ENCODE assay signal across 1 cellular context in genomic region chr7:43112941-43113621, GRCh38.
A peak's percentile ranks its signal among the peaks of the same experiment; 100 is the strongest.
TF ChIP-seq lines count a peak whose summit lies in the region.

No MANE protein-coding gene starts in this region.

TF ChIP-seq in HEK293, 187 proteins besides CTCF, POLR2A, EP300 and RAD21 (continued from another document):
- TF ChIP-seq HIC1 (tag by site-specific recombination; IDR thresholded peaks at IDR 0.05) (no peak), ZFP37 (tag by site-specific recombination; IDR thresholded peaks at IDR 0.05) (0 out of 2 replicates have a peak, but pooled peaks have one; percentile 43), ZNF292 (tag by site-specific recombination; IDR thresholded peaks at IDR 0.05; ENCODE audit: borderline replicate concordance, low read depth) (no peak), ZFP41 (tag by site-specific recombination; IDR thresholded peaks at IDR 0.05; ENCODE audit: borderline replicate concordance) (no peak), KLF10 (tag by site-specific recombination; IDR thresholded peaks at IDR 0.05) (no peak), ZSCAN5A (tag by site-specific recombination; IDR thresholded peaks at IDR 0.05) (no peak), ZNF302 (tag by site-specific recombination; IDR thresholded peaks at IDR 0.05; ENCODE audit: low read depth) (no peak), SP3 (tag by site-specific recombination; IDR thresholded peaks at IDR 0.05) (peak; percentile 96), ZNF138 (tag by site-specific recombination; IDR thresholded peaks at IDR 0.05; ENCODE audit: borderline replicate concordance) (no peak), ZNF791 (tag by site-specific recombination; IDR thresholded peaks at IDR 0.05) (no peak), ZNF561 (tag by site-specific recombination; IDR thresholded peaks at IDR 0.05; ENCODE audit: borderline replicate concordance) (0 out of 2 replicates have a peak, but pooled peaks have one; percentile 35)
